26 cellular contexts compared by ENCODE assay signal in genomic region chr7:151071032-151071866, GRCh38.
"Had no signal": no experiment of that assay in that cellular context is flagged by ENCODE, and none has a peak within 500 bp of the region (broad histone marks: within the 10 kb centered on the region; RNA-seq: fewer than 3 reads in every experiment).

No MANE protein-coding gene starts in this region.

- H3K9me3 ChIP-seq: ascending aorta, breast epithelium, colonic mucosa had no signal

- H3K27ac ChIP-seq: ascending aorta, breast epithelium, cardiac muscle cell, colonic mucosa, WERI-Rb-1 had no signal

- FAIRE-seq: endometrium, frontal cortex had no signal

- DNase-seq: activated B cell treated with CpG ODN at 0.5 μM for 24 hours; activated CD4-positive, alpha-beta T cell treated with anti-CD3 and anti-CD28 coated beads for 48 hours; activated CD4-positive, alpha-beta T cell treated with anti-CD3 and anti-CD28 coated beads, Interleukin-2, amount 50 U/mL, for 1 hour; activated CD4-positive, alpha-beta T cell treated with anti-CD3 and anti-CD28 coated beads, Interleukin-2, amount 50 U/mL, for 48 hours; activated CD8-positive, alpha-beta memory T cell treated with anti-CD3 and anti-CD28 coated beads for 24 hours; activated CD8-positive, alpha-beta T cell treated with anti-CD3 and anti-CD28 coated beads for 36 hours; activated effector memory CD4-positive, alpha-beta T cell treated with anti-CD3 and anti-CD28 coated beads, Interleukin-2, amount 50 U/mL, for 16 hours; activated naive CD4-positive, alpha-beta T cell treated with anti-CD3 and anti-CD28 coated beads for 36 hours; activated naive CD8-positive, alpha-beta T cell treated with anti-CD3 and anti-CD28 coated beads, Interleukin-2, amount 10 ng/mL, durations not matched to agents 7 days and 5 days; activated T-cell treated with anti-CD3 and anti-CD28 coated beads, Interleukin-2, amount 50 U/mL, for 48 hours; central memory CD4-positive, alpha-beta T cell; cerebellar nuclear complex; colonic mucosa; effector CD8-positive, alpha-beta T cell; foreskin fibroblast; head of caudate nucleus; T-helper 1 cell; T-helper 17 cell; T1000; WERI-Rb-1 had no signal

- H3K4me3 ChIP-seq: ascending aorta, breast epithelium, cardiac muscle cell, colonic mucosa had no signal

- H3K4me1 ChIP-seq: ascending aorta, breast epithelium, colonic mucosa had no signal

- H3K27me3 ChIP-seq: ascending aorta, breast epithelium, cardiac muscle cell, colonic mucosa had no signal

- ATAC-seq: activated CD4-positive, CD25-positive, alpha-beta regulatory T cell treated with anti-CD3 and anti-CD28 coated beads, Interleukin-2, amount 50 U/mL, for 24 hours; activated CD8-positive, alpha-beta T cell treated with anti-CD3 and anti-CD28 coated beads for 36 hours; T-helper 17 cell had no signal
